1 cellular context compared by ENCODE assay signal in genomic region chr1:47436304-47436978, GRCh38.
TF ChIP-seq lines count a peak whose summit lies in the region.

No MANE protein-coding gene starts in this region.

TF ChIP-seq in GM23338, 12 proteins besides CTCF, POLR2A, EP300 and RAD21:
- TF ChIP-seq ZNF462 (CRISPR knock-in tag; IDR thresholded peaks at IDR 0.05) = no peak
- TF ChIP-seq EZH2phosphoT487 (IDR thresholded peaks at IDR 0.05; ENCODE audit: unreplicated experiment) = peak; percentile 20
- peak; percentile 87 for TF ChIP-seq EZH2 (IDR thresholded peaks at IDR 0.05; ENCODE audit: low read depth, unreplicated experiment)
TF ChIP-seq in GM23338: peak in this region for 2.
